ENCODE assay signal across 1 cellular context in genomic region chr1:220918285-220918951, GRCh38.
TF ChIP-seq lines count a peak whose summit lies in the region.

No MANE protein-coding gene starts in this region.

TF ChIP-seq in HepG2, 621 proteins besides CTCF, POLR2A, EP300 and RAD21 (continued from another document and continues in another):
- TF ChIP-seq FOXJ3 (CRISPR knock-in tag; IDR thresholded peaks at IDR 0.05; ENCODE audit: borderline replicate concordance), result 0 out of 2 replicates have a peak, but pooled peaks have one; percentile 47
- no peak for TF ChIP-seq ZNF737 (CRISPR knock-in tag; IDR thresholded peaks at IDR 0.05; ENCODE audit: borderline replicate concordance)
- no peak for TF ChIP-seq HOXD1 (CRISPR knock-in tag; IDR thresholded peaks at IDR 0.05)
- no peak for TF ChIP-seq ZFP36 (IDR thresholded peaks at IDR 0.05; ENCODE audit: borderline replicate concordance, low read depth, low read length, partially characterized antibody)
- no peak for TF ChIP-seq MEIS1 (CRISPR knock-in tag; IDR thresholded peaks at IDR 0.05; ENCODE audit: borderline replicate concordance)
- no peak for TF ChIP-seq GPBP1L1 (CRISPR knock-in tag; IDR thresholded peaks at IDR 0.05)
- TF ChIP-seq RARA (CRISPR knock-in tag; IDR thresholded peaks at IDR 0.05), result 0 out of 2 replicates have a peak, but pooled peaks have one; percentile 17
- TF ChIP-seq GZF1 (CRISPR knock-in tag; IDR thresholded peaks at IDR 0.05), result no peak
- TF ChIP-seq ZNF800 (CRISPR knock-in tag; IDR thresholded peaks at IDR 0.05), result no peak
- TF ChIP-seq KLF15 (CRISPR knock-in tag; IDR thresholded peaks at IDR 0.05; ENCODE audit: borderline replicate concordance), result no peak
- no peak for TF ChIP-seq RFX3 (CRISPR knock-in tag; IDR thresholded peaks at IDR 0.05)
- TF ChIP-seq ZNF142 (CRISPR knock-in tag; IDR thresholded peaks at IDR 0.05), result no peak
- peak; percentile 70; the same call in 1 of the 2 replicates for TF ChIP-seq HMG20B (CRISPR knock-in tag; conservative IDR thresholded peaks at IDR 0.05)
- TF ChIP-seq ZNF720 (CRISPR knock-in tag; IDR thresholded peaks at IDR 0.05), result no peak
- TF ChIP-seq SKI (IDR thresholded peaks at IDR 0.05; ENCODE audit: partially characterized antibody), result no peak
- no peak for TF ChIP-seq ZNF160 (CRISPR knock-in tag; IDR thresholded peaks at IDR 0.05)
- TF ChIP-seq CEBPB (IDR thresholded peaks at IDR 0.05; ENCODE audit: borderline replicate concordance, low read depth, low read length), result no peak
- 0 out of 2 replicates have a peak, but pooled peaks have one; percentile 33 for TF ChIP-seq TCF7 (IDR thresholded peaks at IDR 0.05; ENCODE audit: low read depth)
- no peak for TF ChIP-seq ZNF598 (CRISPR knock-in tag; IDR thresholded peaks at IDR 0.05; ENCODE audit: borderline replicate concordance)
- no peak for TF ChIP-seq RAD51 (IDR thresholded peaks at IDR 0.05; ENCODE audit: borderline replicate concordance)
- no peak for TF ChIP-seq ZSCAN9 (CRISPR knock-in tag; IDR thresholded peaks at IDR 0.05; ENCODE audit: borderline replicate concordance)
- TF ChIP-seq SSRP1 (CRISPR knock-in tag; IDR thresholded peaks at IDR 0.05), result no peak
- no peak for TF ChIP-seq RFXAP (CRISPR knock-in tag; IDR thresholded peaks at IDR 0.05; ENCODE audit: borderline replicate concordance)
- TF ChIP-seq GFI1 (CRISPR knock-in tag; IDR thresholded peaks at IDR 0.05; ENCODE audit: borderline replicate concordance), result peak; percentile 85
- TF ChIP-seq ZNF350 (CRISPR knock-in tag; IDR thresholded peaks at IDR 0.05; ENCODE audit: borderline replicate concordance, low read depth), result no peak
- no peak for TF ChIP-seq HIC2 (CRISPR knock-in tag; IDR thresholded peaks at IDR 0.05; ENCODE audit: low read depth)
- no peak for TF ChIP-seq ZNF564 (CRISPR knock-in tag; IDR thresholded peaks at IDR 0.05)
- no peak for TF ChIP-seq PBX3 (CRISPR knock-in tag; IDR thresholded peaks at IDR 0.05; ENCODE audit: borderline replicate concordance)
- TF ChIP-seq KAT8 (CRISPR knock-in tag; IDR thresholded peaks at IDR 0.05), result no peak
- TF ChIP-seq ZNF136 (CRISPR knock-in tag; IDR thresholded peaks at IDR 0.05; ENCODE audit: low read depth), result no peak
- TF ChIP-seq NR2F6 (IDR thresholded peaks at IDR 0.05), result peak; percentile 45; the same call in 1 of the 2 replicates
- no peak for TF ChIP-seq NR2F6 (CRISPR knock-in tag; IDR thresholded peaks at IDR 0.05)
- TF ChIP-seq SETDB1 (CRISPR knock-in tag; IDR thresholded peaks at IDR 0.05; ENCODE audit: borderline replicate concordance), result no peak
- no peak for TF ChIP-seq PAWR (CRISPR knock-in tag; IDR thresholded peaks at IDR 0.05; ENCODE audit: borderline replicate concordance)
- peak; percentile 49; the same call in 1 of the 2 replicates for TF ChIP-seq BCL6 (CRISPR knock-in tag; IDR thresholded peaks at IDR 0.05)
- no peak for TF ChIP-seq MNT (IDR thresholded peaks at IDR 0.05)
- TF ChIP-seq CENPX (CRISPR knock-in tag; IDR thresholded peaks at IDR 0.05), result no peak
- no peak for TF ChIP-seq ZNF33A (CRISPR knock-in tag; IDR thresholded peaks at IDR 0.05; ENCODE audit: borderline replicate concordance)
- TF ChIP-seq PCBP1 (IDR thresholded peaks at IDR 0.05; ENCODE audit: borderline replicate concordance, low read depth, low read length), result no peak
- TF ChIP-seq E2F5 (CRISPR knock-in tag; conservative IDR thresholded peaks at IDR 0.05), result no peak
- no peak for TF ChIP-seq ZNF441 (CRISPR knock-in tag; IDR thresholded peaks at IDR 0.05; ENCODE audit: borderline replicate concordance)
- TF ChIP-seq RERE (CRISPR knock-in tag; IDR thresholded peaks at IDR 0.05; ENCODE audit: low read depth), result peak; percentile 71
- no peak for TF ChIP-seq ZNF33B (CRISPR knock-in tag; IDR thresholded peaks at IDR 0.05)
